In genomic region chr22:25490869-25491268, GRCh38 we compare ENCODE assay signal across 32 cellular contexts.
"Had no signal": no experiment of that assay in that cellular context is flagged by ENCODE, and none has a peak within 500 bp of the region (broad histone marks: within the 10 kb centered on the region; RNA-seq: fewer than 3 reads in every experiment).

No MANE protein-coding gene starts in this region.

- H3K9me3 ChIP-seq: ascending aorta had no signal

- H3K27ac ChIP-seq: ascending aorta, cardiac muscle cell, VCaP had no signal

- H3K4me3 ChIP-seq: ascending aorta, cardiac muscle cell had no signal

- H3K36me3 ChIP-seq: cardiac muscle cell had no signal

- H3K4me1 Mint-ChIP-seq: central memory CD8-positive, alpha-beta T cell had no signal

- H3K27me3 Mint-ChIP-seq: activated CD4-positive, alpha-beta memory T cell treated with anti-CD3 and anti-CD28 coated beads for 36 hours; activated CD8-positive, alpha-beta T cell treated with anti-CD3 and anti-CD28 coated beads for 36 hours; activated naive CD4-positive, alpha-beta T cell treated with anti-CD3 and anti-CD28 coated beads, Interleukin-2, amount 10 ng/mL, durations not matched to agents 7 days and 5 days; activated naive CD8-positive, alpha-beta T cell; activated naive CD8-positive, alpha-beta T cell treated with anti-CD3 and anti-CD28 coated beads, Interleukin-2, amount 10 ng/mL, durations not matched to agents 7 days and 5 days; brain had no signal

- H3K4me3 Mint-ChIP-seq: activated CD4-positive, alpha-beta memory T cell treated with anti-CD3 and anti-CD28 coated beads for 36 hours; activated CD4-positive, alpha-beta T cell treated with anti-CD3 and anti-CD28 coated beads, Interleukin-2, amount 10 ng/mL, durations not matched to agents 24 days and 14 days; activated CD8-positive, alpha-beta T cell treated with anti-CD3 and anti-CD28 coated beads for 36 hours; activated naive CD4-positive, alpha-beta T cell treated with anti-CD3 and anti-CD28 coated beads, Interleukin-2, amount 10 ng/mL, durations not matched to agents 7 days and 5 days; activated naive CD4-positive, alpha-beta T cell treated with anti-CD3 and anti-CD28 coated beads, Interleukin-2, amount 50 U/mL, for 24 hours; activated naive CD8-positive, alpha-beta T cell; activated naive CD8-positive, alpha-beta T cell treated with anti-CD3 and anti-CD28 coated beads, Interleukin-2, amount 10 ng/mL, durations not matched to agents 7 days and 5 days; activated naive CD8-positive, alpha-beta T cell treated with anti-CD3 and anti-CD28 coated beads, Interleukin-2, amount 50 U/mL, for 24 hours; activated T-cell treated with anti-CD3 and anti-CD28 coated beads, Interleukin-2, amount 50 U/mL, for 24 hours; brain; central memory CD8-positive, alpha-beta T cell; T-helper 1 cell treated with Interleukin-12 subunit alpha and Interleukin-12 subunit beta and Interleukin-4 antibody, amounts not matched to agents 30 μg/mL and 1 μg/mL, for 36 hours; T-helper 2 cell treated with Interferon-gamma antibody and Interleukin-4, amounts not matched to agents 5 μg/mL and 100 μg/mL, for 36 hours; WTC11 had no signal

- FAIRE-seq: TTC549 had no signal

- H3K27me3 ChIP-seq: ascending aorta, cardiac muscle cell had no signal

- H3K9me3 Mint-ChIP-seq: activated naive CD4-positive, alpha-beta T cell treated with anti-CD3 and anti-CD28 coated beads, Interleukin-2, amount 10 ng/mL, durations not matched to agents 7 days and 5 days; activated naive CD4-positive, alpha-beta T cell treated with anti-CD3 and anti-CD28 coated beads, Interleukin-2, amount 50 U/mL, for 24 hours; activated naive CD8-positive, alpha-beta T cell treated with anti-CD3 and anti-CD28 coated beads, Interleukin-2, amount 50 U/mL, for 24 hours; central memory CD8-positive, alpha-beta T cell; T-helper 1 cell treated with Interleukin-12 subunit alpha and Interleukin-12 subunit beta and Interleukin-4 antibody, amounts not matched to agents 30 μg/mL and 1 μg/mL, for 36 hours; T-helper 2 cell treated with Interferon-gamma antibody and Interleukin-4, amounts not matched to agents 5 μg/mL and 100 μg/mL, for 36 hours; WTC11 had no signal

- H3K4me1 ChIP-seq: ascending aorta had no signal

- H3K27ac Mint-ChIP-seq: activated CD4-positive, alpha-beta memory T cell treated with anti-CD3 and anti-CD28 coated beads for 36 hours; activated CD8-positive, alpha-beta T cell treated with anti-CD3 and anti-CD28 coated beads for 36 hours; activated naive CD4-positive, alpha-beta T cell treated with anti-CD3 and anti-CD28 coated beads, Interleukin-2, amount 10 ng/mL, durations not matched to agents 7 days and 5 days; activated naive CD4-positive, alpha-beta T cell treated with anti-CD3 and anti-CD28 coated beads, Interleukin-2, amount 50 U/mL, for 24 hours; activated naive CD8-positive, alpha-beta T cell; activated naive CD8-positive, alpha-beta T cell treated with anti-CD3 and anti-CD28 coated beads, Interleukin-2, amount 10 ng/mL, durations not matched to agents 7 days and 5 days; activated naive CD8-positive, alpha-beta T cell treated with anti-CD3 and anti-CD28 coated beads, Interleukin-2, amount 50 U/mL, for 24 hours; activated T-cell treated with anti-CD3 and anti-CD28 coated beads, Interleukin-2, amount 50 U/mL, for 24 hours; activated T-helper 2 cell treated with anti-CD3 and anti-CD28 coated beads, Interferon-gamma antibody, Interleukin-2, Interleukin-4, amounts not matched to agents 10 μg/mL and 5 μg/mL and 100 μg/mL, durations not matched to agents 14 hours and 24 hours and 36 hours; T-helper 1 cell treated with Interleukin-12 subunit alpha and Interleukin-12 subunit beta and Interleukin-4 antibody, amounts not matched to agents 30 μg/mL and 1 μg/mL, for 36 hours; T-helper 2 cell treated with Interferon-gamma antibody and Interleukin-4, amounts not matched to agents 5 μg/mL and 100 μg/mL, for 36 hours; WTC11 had no signal

- DNase-seq: activated CD4-positive, alpha-beta memory T cell treated with anti-CD3 and anti-CD28 coated beads for 36 hours; activated CD4-positive, alpha-beta T cell treated with anti-CD3 and anti-CD28 coated beads for 4 hours; activated CD4-positive, alpha-beta T cell treated with anti-CD3 and anti-CD28 coated beads, Interleukin-2, amount 10 ng/mL, durations not matched to agents 24 days and 14 days; activated CD4-positive, alpha-beta T cell treated with anti-CD3 and anti-CD28 coated beads, Interleukin-2, amount 50 U/mL, for 1 hour; activated CD4-positive, alpha-beta T cell treated with anti-CD3 and anti-CD28 coated beads, Interleukin-2, amount 50 U/mL, for 4 hours; activated CD4-positive, CD25-positive, alpha-beta regulatory T cell treated with anti-CD3 and anti-CD28 coated beads, Interleukin-2, amount 50 U/mL, for 72 hours; activated CD8-positive, alpha-beta memory T cell treated with anti-CD3 and anti-CD28 coated beads, Interleukin-2, amount 50 U/mL, for 4 hours; activated CD8-positive, alpha-beta T cell treated with anti-CD3 and anti-CD28 coated beads for 36 hours; activated effector memory CD4-positive, alpha-beta T cell treated with Interleukin-2 at 50 U/mL for 16 hours; activated gamma-delta T cell; activated naive CD4-positive, alpha-beta T cell treated with anti-CD3 and anti-CD28 coated beads, Interleukin-2, amount 10 ng/mL, durations not matched to agents 7 days and 5 days; activated naive CD4-positive, alpha-beta T cell treated with Interleukin-2 at 50 U/mL for 16 hours; activated naive CD8-positive, alpha-beta T cell treated with anti-CD3 and anti-CD28 coated beads, Interleukin-2, amount 10 ng/mL, durations not matched to agents 7 days and 5 days; activated naive CD8-positive, alpha-beta T cell treated with anti-CD3 and anti-CD28 coated beads, Interleukin-2, amount 50 U/mL, for 24 hours; activated T-cell treated with anti-CD3 and anti-CD28 coated beads, Interleukin-2, amount 50 U/mL, for 24 hours; activated T-cell treated with anti-CD3 and anti-CD28 coated beads, Interleukin-2, amount 50 U/mL, for 48 hours; cerebellar nuclear complex; T-helper 1 cell; T-helper 2 cell; T-helper 9 cell had no signal
